Comparison of ENCODE assay signal across 1 cellular context in genomic region chr5:35159370-35159742, GRCh38.
A peak's percentile ranks its signal among the peaks of the same experiment; 100 is the strongest.
TF ChIP-seq lines count a peak whose summit lies in the region.

No MANE protein-coding gene starts in this region.

TF ChIP-seq in HepG2, 621 proteins besides CTCF, POLR2A, EP300 and RAD21 (continued from another document and continues in another):
- TF ChIP-seq HMGXB3 (CRISPR knock-in tag; IDR thresholded peaks at IDR 0.05; ENCODE audit: borderline replicate concordance) (no peak), NFIC (IDR thresholded peaks at IDR 0.05; ENCODE audit: low read length) (no peak), DR1 (CRISPR knock-in tag; IDR thresholded peaks at IDR 0.05) (no peak), ARID4A (CRISPR knock-in tag; IDR thresholded peaks at IDR 0.05; ENCODE audit: borderline replicate concordance) (no peak), SIX1 (CRISPR knock-in tag; IDR thresholded peaks at IDR 0.05; ENCODE audit: borderline replicate concordance) (no peak), ZNF160 (CRISPR knock-in tag; IDR thresholded peaks at IDR 0.05) (no peak), U2AF2 (IDR thresholded peaks at IDR 0.05; ENCODE audit: low read depth, low read length) (no peak), ZNF432 (CRISPR knock-in tag; IDR thresholded peaks at IDR 0.05; ENCODE audit: borderline replicate concordance) (no peak), ZNF691 (CRISPR knock-in tag; IDR thresholded peaks at IDR 0.05; ENCODE audit: borderline replicate concordance, low read depth) (no peak), RELA (CRISPR knock-in tag; IDR thresholded peaks at IDR 0.05) (no peak), HDAC6 (IDR thresholded peaks at IDR 0.05; ENCODE audit: low read depth, low read length) (no peak), ZNF724P (CRISPR knock-in tag; IDR thresholded peaks at IDR 0.05; ENCODE audit: borderline replicate concordance) (no peak), YY1 (IDR thresholded peaks at IDR 0.05; ENCODE audit: insufficient read depth, insufficient replicate concordance, low read depth, low read length) (no peak), ZNF609 (CRISPR knock-in tag; IDR thresholded peaks at IDR 0.05; ENCODE audit: borderline replicate concordance) (no peak), ATF7-NPFF (CRISPR knock-in tag; IDR thresholded peaks at IDR 0.05; ENCODE audit: low read depth) (no peak), ZNF460 (CRISPR knock-in tag; IDR thresholded peaks at IDR 0.05; ENCODE audit: borderline replicate concordance) (no peak), CSRNP2 (CRISPR knock-in tag; conservative IDR thresholded peaks at IDR 0.05; ENCODE audit: low read depth) (no peak), ZNF629 (CRISPR knock-in tag; conservative IDR thresholded peaks at IDR 0.05) (peak; percentile 42; the same call in 1 of the 2 replicates), ZNF331 (CRISPR knock-in tag; IDR thresholded peaks at IDR 0.05) (peak; percentile 85; the same call in 1 of the 2 replicates), KLF12 (CRISPR knock-in tag; IDR thresholded peaks at IDR 0.05; ENCODE audit: borderline replicate concordance) (no peak), ZNF513 (CRISPR knock-in tag; conservative IDR thresholded peaks at IDR 0.05) (no peak), PCBP1 (IDR thresholded peaks at IDR 0.05; ENCODE audit: borderline replicate concordance, low read depth, low read length) (no peak), LCORL (IDR thresholded peaks at IDR 0.05) (no peak), LCORL (CRISPR knock-in tag; IDR thresholded peaks at IDR 0.05) (peak; percentile 73; the same call in 1 of the 2 replicates), TBL1XR1 (IDR thresholded peaks at IDR 0.05; ENCODE audit: borderline replicate concordance, low read length, partially characterized antibody) (no peak), ZFP36L1 (CRISPR knock-in tag; IDR thresholded peaks at IDR 0.05) (no peak), GATA4 (IDR thresholded peaks at IDR 0.05; ENCODE audit: borderline replicate concordance, low read depth) (no peak), MAFF (IDR thresholded peaks at IDR 0.05; ENCODE audit: low read depth, low read length) (no peak), ZNF337 (CRISPR knock-in tag; IDR thresholded peaks at IDR 0.05; ENCODE audit: borderline replicate concordance, low read depth) (no peak; the same call in 1 of the 2 replicates), ZEB1 (IDR thresholded peaks at IDR 0.05; ENCODE audit: insufficient replicate concordance, low read depth) (no peak), RFX5 (IDR thresholded peaks at IDR 0.05; ENCODE audit: low read depth, low read length) (no peak), U2AF1 (optimal IDR thresholded peaks at IDR 0.05; ENCODE audit: low read depth, low read length) (no peak), NPAS2 (CRISPR knock-in tag; IDR thresholded peaks at IDR 0.05; ENCODE audit: borderline replicate concordance) (no peak), ZNF124 (CRISPR knock-in tag; IDR thresholded peaks at IDR 0.05) (no peak), ATF3 (CRISPR knock-in tag; IDR thresholded peaks at IDR 0.05) (no peak), SIN3A (IDR thresholded peaks at IDR 0.05; ENCODE audit: borderline replicate concordance, low read depth, low read length) (no peak), REPIN1 (CRISPR knock-in tag; IDR thresholded peaks at IDR 0.05; ENCODE audit: borderline replicate concordance, low read depth) (peak; percentile 54; the same call in 1 of the 2 replicates), SOX5 (CRISPR knock-in tag; IDR thresholded peaks at IDR 0.05; ENCODE audit: borderline replicate concordance) (peak; percentile 44; the same call in 1 of the 2 replicates), ZNF891 (CRISPR knock-in tag; IDR thresholded peaks at IDR 0.05) (no peak), KLF9 (CRISPR knock-in tag; IDR thresholded peaks at IDR 0.05; ENCODE audit: low read depth) (no peak), NR0B2 (CRISPR knock-in tag; IDR thresholded peaks at IDR 0.05) (no peak), NRL (CRISPR knock-in tag; IDR thresholded peaks at IDR 0.05; ENCODE audit: borderline replicate concordance) (no peak), CBX2 (IDR thresholded peaks at IDR 0.05; ENCODE audit: low read depth, low read length) (no peak), CBX2 (CRISPR knock-in tag; IDR thresholded peaks at IDR 0.05; ENCODE audit: low read depth) (no peak), MZF1 (CRISPR knock-in tag; IDR thresholded peaks at IDR 0.05; ENCODE audit: borderline replicate concordance) (no peak), KDM6A (CRISPR knock-in tag; IDR thresholded peaks at IDR 0.05; ENCODE audit: low read depth) (no peak; the same call in 1 of the 2 replicates)
